ENCODE assay signal across 21 cellular contexts in genomic region chr4:147786531-147786930, GRCh38. TPM values are rescaled to one million over a fixed set of nuclear protein-coding genes. Genes with fewer than 3 reads are reported as not detected.
DNase-seq lines count a peak whose midpoint lies in the region; ATAC-seq and TF ChIP-seq lines count a peak whose summit lies in the region.
"Had no signal": no experiment of that assay in that cellular context is flagged by ENCODE, and none has a peak within 500 bp of the region (broad histone marks: within the 10 kb centered on the region; RNA-seq: fewer than 3 reads in every experiment).

No MANE protein-coding gene starts in this region.

- no peak overlapping the region for H3K4me3 Mint-ChIP-seq in WTC11
- H3K4me3 Mint-ChIP-seq in progenitor cell of endocrine pancreas (ENCODE audit: low read depth), result no peak overlapping the region
- no peak overlapping the region for H3K4me3 Mint-ChIP-seq in T-cell
- H3K4me3 Mint-ChIP-seq: CD14-positive monocyte; central memory CD8-positive, alpha-beta T cell had no signal

- no peak overlapping the region for H3K27ac ChIP-seq in DOHH2 (ENCODE audit: low read depth, low read length)
- peak overlapping the region; percentile 73 for H3K27ac ChIP-seq in left ventricle myocardium inferior (replicated peaks)
- H3K27ac ChIP-seq: Peyer's patch, testis had no signal

- no peak for DNase-seq in WTC11 (ENCODE audit: low spot score)
- no peak for DNase-seq in left ventricle myocardium inferior
- no peak for DNase-seq in progenitor cell of endocrine pancreas (ENCODE audit: low spot score, unreplicated experiment)
- DNase-seq in Kasumi-1 (lab: John Stamatoyannopoulos, UW), result no peak
- no peak for DNase-seq in NCI-H2196 (lab: John Stamatoyannopoulos, UW; ENCODE audit: unreplicated experiment)
- no peak for DNase-seq in stimulated activated CD4-positive, alpha-beta T cell treated with anti-CD3 and anti-CD28 coated beads, Interleukin-4, amount 100 ng/mL, for 24 hours
- DNase-seq in T-cell, result no peak
- DNase-seq: activated CD8-positive, alpha-beta memory T cell treated with anti-CD3 and anti-CD28 coated beads, Interleukin-2, amount 50 U/mL, for 48 hours; effector memory CD4-positive, alpha-beta T cell; GF-D8; head of caudate nucleus; KBM-7; NCI-H1694; Peyer's patch; stimulated activated CD4-positive, alpha-beta T cell treated with anti-CD3 and anti-CD28 coated beads, Interleukin-4, amount 100 ng/mL, for 4 hours; testis had no signal

- no peaks in the 10 kb centered on the region for H3K79me2 ChIP-seq in DOHH2 (ENCODE audit: control insufficient read depth, low read length)

- TF ChIP-seq CTCF in DOHH2 (IDR thresholded peaks at IDR 0.05; ENCODE audit: low read depth, low read length, poor library complexity, severe bottlenecking) (no peak), WTC11 (IDR thresholded peaks at IDR 0.05) (no peak), left ventricle myocardium inferior (IDR thresholded peaks at IDR 0.05; ENCODE audit: borderline replicate concordance) (no peak), progenitor cell of endocrine pancreas (IDR thresholded peaks at IDR 0.05; ENCODE audit: unreplicated experiment) (no peak)

- peaks cover 9% of the 10 kb centered on the region for H3F3A ChIP-seq in DOHH2 (ENCODE audit: control insufficient read depth, insufficient read depth)

- POLR2A ChIA-PET in WTC11 (lab: Charles Lee) (no interaction called here), T-cell (lab: Charles Lee) (no interaction called here)

- H3K36me3 ChIP-seq in DOHH2 (ENCODE audit: control insufficient read depth, low read length) (no peaks in the 10 kb centered on the region), left ventricle myocardium inferior (no peaks in the 10 kb centered on the region)
- H3K36me3 ChIP-seq: HAP-1, Peyer's patch had no signal

- H3K27me3 Mint-ChIP-seq in WTC11 (ENCODE audit: low read depth), result no peaks in the 10 kb centered on the region
- no peaks in the 10 kb centered on the region for H3K27me3 Mint-ChIP-seq in progenitor cell of endocrine pancreas
- no peaks in the 10 kb centered on the region for H3K27me3 Mint-ChIP-seq in T-cell
- H3K27me3 Mint-ChIP-seq: central memory CD8-positive, alpha-beta T cell had no signal

- H3K9me3 Mint-ChIP-seq in WTC11 (no peaks in the 10 kb centered on the region), progenitor cell of endocrine pancreas (ENCODE audit: low read depth) (no peaks in the 10 kb centered on the region), T-cell (no peaks in the 10 kb centered on the region)
- H3K9me3 Mint-ChIP-seq: CD14-positive monocyte; central memory CD8-positive, alpha-beta T cell had no signal

- H3K4me1 ChIP-seq in DOHH2 (ENCODE audit: control insufficient read depth, low read length), result peaks cover 9% of the 10 kb centered on the region
- H3K4me1 ChIP-seq in left ventricle myocardium inferior, result peaks cover 68% of the 10 kb centered on the region
- H3K4me1 ChIP-seq: HAP-1 had no signal

- H3K27ac Mint-ChIP-seq in WTC11 (0 out of 2 replicates have a peak overlapping the region, but pooled peaks have one; percentile 13), progenitor cell of endocrine pancreas (peak overlapping the region; percentile 46), T-cell (no peak overlapping the region)

- H3K4me2 ChIP-seq in DOHH2 (ENCODE audit: low read length), result peak overlapping the region; percentile 33

- H3K36me3 Mint-ChIP-seq in WTC11 (no peaks in the 10 kb centered on the region), progenitor cell of endocrine pancreas (ENCODE audit: insufficient read depth) (no peaks in the 10 kb centered on the region), T-cell (no peaks in the 10 kb centered on the region)
- H3K36me3 Mint-ChIP-seq: CD14-positive monocyte had no signal

- no peaks in the 10 kb centered on the region for H4K20me1 ChIP-seq in DOHH2 (ENCODE audit: control insufficient read depth, insufficient read depth, low read depth, low read length)

- H3K9me3 ChIP-seq in DOHH2 (ENCODE audit: control insufficient read depth, insufficient read depth, low read length) (no peaks in the 10 kb centered on the region), left ventricle myocardium inferior (replicated peaks) (no peaks in the 10 kb centered on the region)
- H3K9me3 ChIP-seq: HAP-1, Peyer's patch, testis had no signal

- H3K4me3 ChIP-seq in DOHH2 (ENCODE audit: low read length) (no peak overlapping the region), left ventricle myocardium inferior (no peak overlapping the region)
- H3K4me3 ChIP-seq: HAP-1, lung, Peyer's patch, testis had no signal

- H3K27me3 ChIP-seq in DOHH2 (ENCODE audit: control insufficient read depth, low read length) (0 out of 2 replicates have a peak, but pooled peaks cover 3% of the 10 kb centered on the region), left ventricle myocardium inferior (ENCODE audit: low read depth) (no peaks in the 10 kb centered on the region)
- H3K27me3 ChIP-seq: Peyer's patch, testis had no signal

- intact Hi-C loops in left ventricle myocardium inferior (cut with micrococcal nuclease), result no loop called here

- CTCF ChIA-PET in WTC11 (lab: Charles Lee), result interaction anchor here (0.8 to 2.6 kb wide), 2 partner anchors 55 to 80 kb away, joined by 3 to 12 read pairs; no protein-coding TSS in a partner anchor
- CTCF ChIA-PET in T-cell (lab: Charles Lee), result interaction anchor here in 1 of 2 donors (1.6 kb wide), 1 partner anchor 80 kb away, joined by 5 read pairs; no protein-coding TSS in a partner anchor

- H3K9me2 ChIP-seq in DOHH2 (replicated peaks; ENCODE audit: control insufficient read depth, low read length), result no peaks in the 10 kb centered on the region

- H3K4me1 Mint-ChIP-seq in WTC11 (peaks cover 15% of the 10 kb centered on the region), progenitor cell of endocrine pancreas (ENCODE audit: low read depth) (peaks cover 22% of the 10 kb centered on the region), T-cell (peaks cover under 1 to 24% (median 21%) of the 10 kb centered on the region in 3 donors)

- ATAC-seq in WTC11, result no peak
- no peak for ATAC-seq in T-cell (replicated peaks in 1 of 4)

TF ChIP-seq in WTC11, 78 proteins besides CTCF, POLR2A, EP300 and RAD21:
- TF ChIP-seq ZNF671 (CRISPR knock-in tag; IDR thresholded peaks at IDR 0.05) (no peak), ZNF512 (CRISPR knock-in tag; IDR thresholded peaks at IDR 0.05; ENCODE audit: borderline replicate concordance) (no peak)

RNA-seq across cellular contexts. Expression of gene ARHGAP10, which starts 54.6 kb away (rescaled TPM):
- 7.1 to 9.6 TPM (median 8.0 TPM) in 3 replicates for total RNA-seq in WTC11 (2021)
- total RNA-seq in left ventricle myocardium inferior, result 59.7 TPM
- total RNA-seq in progenitor cell of endocrine pancreas, result 11.0 and 13.1 TPM in 2 replicates
- total RNA-seq in T-cell, result 1 to 10 TPM; 6.2 to 7.7 (median 6.8) TPM

Comparison
In these comparisons a context has a peak if more than half of its experiments do, and no peak if none do; other contexts are left out.
1. H3K27ac Mint-ChIP-seq: peak in WTC11 (single experiment) and progenitor cell of endocrine pancreas (single experiment); none in T-cell (0 of 2).